Comparison of ENCODE assay signal across 8 cellular contexts in genomic region chr14:69476824-69477223, GRCh38. TPM values are rescaled to one million over a fixed set of nuclear protein-coding genes. Genes with fewer than 3 reads are reported as not detected.
DNase-seq lines count a peak whose midpoint lies in the region; ATAC-seq, FAIRE-seq and TF ChIP-seq lines count a peak whose summit lies in the region.
"Not testable (repeated sequence)": the region's sequence is repeated elsewhere in the genome, so short reads cannot be mapped to it uniquely, and the experiment has no call there.

No MANE protein-coding gene starts in this region.

- H2BK20ac ChIP-seq in H9 (ENCODE audit: low read depth, low read length, poor library complexity, severe bottlenecking): not testable (repeated sequence)

- not testable (repeated sequence) for H4K20me1 ChIP-seq in H9 (ENCODE audit: control insufficient read depth, insufficient read depth, insufficient read length); K562 (replicated peaks; ENCODE audit: control insufficient read depth, insufficient read depth, low read length)

- H3K36me3 ChIP-seq in RWPE2 (ENCODE audit: low read depth); K562 (ENCODE audit: control insufficient read depth, insufficient read depth, low read length): not testable (repeated sequence)

- CTCF ChIA-PET in Calu3 (lab: Charles Lee): interaction anchor here (0.7 to 1.5 kb wide), 2 partner anchors 27 to 347 kb away, joined by 3 to 4 read pairs; no protein-coding TSS in a partner anchor
- CTCF ChIA-PET in K562 (lab: Yijun Ruan, JAX; ENCODE audit: low intra/inter-chr PET ratio): not testable (repeated sequence)

- H4K5ac ChIP-seq in H9 (ENCODE audit: insufficient read length, low read depth, low read length): not testable (repeated sequence)

- H4K8ac ChIP-seq in H9 (replicated peaks; ENCODE audit: insufficient read length, low read depth, low read length): not testable (repeated sequence)

- TF ChIP-seq CTCF in Calu3 (IDR thresholded peaks at IDR 0.05; ENCODE audit: unreplicated experiment) (peak; percentile 21), H9 (conservative IDR thresholded peaks at IDR 0.05) (peak; percentile 41; the same call in 2 of the 3 replicates), RWPE2 (IDR thresholded peaks at IDR 0.05; ENCODE audit: poor library complexity, severe bottlenecking) (peak; percentile 42), fibroblast of the aortic adventitia (IDR thresholded peaks at IDR 0.05; ENCODE audit: insufficient read depth, low read length) (peak; percentile 4), nephron progenitor cell (IDR thresholded peaks at IDR 0.05) (peak; percentile 16), type B pancreatic cell (conservative IDR thresholded peaks at IDR 0.05) (peak; percentile 38)
- TF ChIP-seq CTCF in K562 (IDR thresholded peaks at IDR 0.05 in 2 of 3, conservative IDR thresholded peaks at IDR 0.05 in 1 of 3; ENCODE audit: insufficient read depth in 2 of 3, low read depth in 1 of 3, low read length in 3 of 3): not testable (repeated sequence)

- FAIRE-seq in K562 (lab: Jason Lieb, UNC): not testable (repeated sequence)

- not testable (repeated sequence) for ATAC-seq in RWPE2 (ENCODE audit: low read depth)
- ATAC-seq in K562: peak; percentile 43

- H3K27ac Mint-ChIP-seq in Calu3 (ENCODE audit: unreplicated experiment); H9; nephron progenitor cell; type B pancreatic cell: not testable (repeated sequence)

- H3K9ac ChIP-seq in H9 (ENCODE audit: extremely low read depth, insufficient read length, low read length); K562 (ENCODE audit: insufficient read depth in 1 of 2, low read depth in 2 of 2, low read length in 2 of 2): not testable (repeated sequence)

- not testable (repeated sequence) for H3K9me3 ChIP-seq in H9 (ENCODE audit: control insufficient read depth, low read depth, low read length); RWPE2 (ENCODE audit: severe bottlenecking); K562 (replicated peaks; ENCODE audit: control insufficient read depth, insufficient read depth, low read depth, low read length)

- TF ChIP-seq EP300 in K562 (IDR thresholded peaks at IDR 0.05; ENCODE audit: low read length): not testable (repeated sequence)

- H3K4me3 ChIP-seq in RWPE2 (ENCODE audit: severe bottlenecking); K562; fibroblast of the aortic adventitia (ENCODE audit: low read depth, low read length): not testable (repeated sequence)

- not testable (repeated sequence) for DNase-seq in Calu3; H9; fibroblast of the aortic adventitia (ENCODE audit: low read depth); nephron progenitor cell; type B pancreatic cell (ENCODE audit: extremely low spot score, unreplicated experiment)
- DNase-seq in NCI-H2171 treated with DMSO at 0.1 percent for 48 hours (lab: John Stamatoyannopoulos, UW) (peak; percentile 27), RWPE2 (ENCODE audit: low spot score) (peak; percentile 14), K562 (ENCODE audit: extremely low read depth in 1 of 4, low spot score in 3 of 4) (peak in 1 of 4 experiments; percentile 13)

- H3K4me3 Mint-ChIP-seq in Calu3 (ENCODE audit: low read depth, unreplicated experiment); H9; nephron progenitor cell; type B pancreatic cell: not testable (repeated sequence)

- H2AK5ac ChIP-seq in H9 (ENCODE audit: insufficient read length, low read length): not testable (repeated sequence)

- H2BK12ac ChIP-seq in H9 (ENCODE audit: insufficient read length, low read depth, low read length): not testable (repeated sequence)

- not testable (repeated sequence) for H3K79me1 ChIP-seq in H9 (ENCODE audit: insufficient read depth, low read depth, low read length, poor library complexity, severe bottlenecking)

- not testable (repeated sequence) for H3K27ac ChIP-seq in H9 (ENCODE audit: insufficient read length, low read depth, low read length); RWPE2 (ENCODE audit: poor library complexity, severe bottlenecking); K562 (ENCODE audit: extremely low read depth, low read depth, low read length)

- not testable (repeated sequence) for H2AFZ ChIP-seq in H9 (ENCODE audit: low read length); K562 (ENCODE audit: low read depth, low read length)

- TF ChIP-seq POLR2A in K562 (conservative IDR thresholded peaks at IDR 0.05): not testable (repeated sequence)

- intact Hi-C loops in Calu3 (cut with micrococcal nuclease; ENCODE audit: unreplicated experiment): loop anchor here (5.0 to 10.0 kb wide), 2 partner anchors 98 to 235 kb away; partner anchors contain the start of gene CCDC177
- intact Hi-C loops in K562 (cut with micrococcal nuclease): not testable (repeated sequence)

- H3K14ac ChIP-seq in H9 (ENCODE audit: insufficient read depth, low read length): not testable (repeated sequence)

- not testable (repeated sequence) for H3K9me1 ChIP-seq in K562 (ENCODE audit: control insufficient read depth, insufficient read depth, low read length)

- not testable (repeated sequence) for H4K91ac ChIP-seq in H9 (ENCODE audit: insufficient read length, low read depth, low read length)

- POLR2A ChIA-PET in K562 (lab: Yijun Ruan, JAX): interaction anchor here (0.6 kb wide), 1 partner anchor 33 kb away, joined by 4 read pairs; no protein-coding TSS in a partner anchor

- peaks cover 32% of the 10 kb centered on the region for H3K27me3 Mint-ChIP-seq in Calu3 (ENCODE audit: unreplicated experiment)
- H3K27me3 Mint-ChIP-seq in H9 (ENCODE audit: low read depth): peaks cover 33% of the 10 kb centered on the region
- H3K27me3 Mint-ChIP-seq in nephron progenitor cell (ENCODE audit: low read depth, poor library complexity): peaks cover 68% of the 10 kb centered on the region
- peaks cover 26% of the 10 kb centered on the region for H3K27me3 Mint-ChIP-seq in type B pancreatic cell

- H3K4me1 ChIP-seq in H9 (ENCODE audit: insufficient read depth, low read length); RWPE2 (ENCODE audit: insufficient read depth, poor library complexity, severe bottlenecking); K562 (replicated peaks in 1 of 2; ENCODE audit: control insufficient read depth in 2 of 2, insufficient read depth in 2 of 2, low read length in 2 of 2): not testable (repeated sequence)

- not testable (repeated sequence) for H3K4me1 Mint-ChIP-seq in Calu3 (ENCODE audit: low read depth, unreplicated experiment); H9; nephron progenitor cell; type B pancreatic cell (ENCODE audit: unreplicated experiment)

- H3K9me3 Mint-ChIP-seq in Calu3 (ENCODE audit: low read depth, unreplicated experiment); H9; nephron progenitor cell; type B pancreatic cell: not testable (repeated sequence)

- not testable (repeated sequence) for H2BK15ac ChIP-seq in H9 (ENCODE audit: low read depth, low read length)

- H3K4ac ChIP-seq in H9 (ENCODE audit: low read depth, low read length): not testable (repeated sequence)

- H3K4me2 ChIP-seq in H9 (ENCODE audit: insufficient read depth, insufficient read length, low read length); K562 (ENCODE audit: insufficient read depth, low read length): not testable (repeated sequence)

- in situ Hi-C loops in K562 (cut with MboI): not testable (repeated sequence)

- not testable (repeated sequence) for H3K56ac ChIP-seq in H9 (ENCODE audit: insufficient read length, low read depth, low read length)

- not testable (repeated sequence) for H3K23ac ChIP-seq in H9 (ENCODE audit: insufficient read length, low read depth, low read length)

- not testable (repeated sequence) for BruUV-seq in Calu3 (replicated peaks; lab: Mats Ljungman, UMichigan); K562 (replicated peaks; lab: Mats Ljungman, UMichigan)

- TF ChIP-seq RAD21 in K562 (CRISPR knock-in tag; conservative IDR thresholded peaks at IDR 0.05 in 1 of 2, IDR thresholded peaks at IDR 0.05 in 1 of 2): not testable (repeated sequence)

- not testable (repeated sequence) for H3K79me2 ChIP-seq in H9 (ENCODE audit: insufficient read depth, low read length); K562 (ENCODE audit: control insufficient read depth, insufficient read depth, low read length)

- not testable (repeated sequence) for H2BK120ac ChIP-seq in H9 (ENCODE audit: low read depth, low read length, poor library complexity, severe bottlenecking)

- not testable (repeated sequence) for H3K27me3 ChIP-seq in H9 (ENCODE audit: insufficient read depth, low read length); RWPE2 (ENCODE audit: insufficient read depth, poor library complexity, severe bottlenecking)
- peaks cover 7 to 10% of the 10 kb centered on the region in 2 experiments; a peak in 2 of 5 replicates for H3K27me3 ChIP-seq in K562 (ENCODE audit: control insufficient read depth in 2 of 2, insufficient read depth in 2 of 2, low read length in 2 of 2)

- not testable (repeated sequence) for H2BK5ac ChIP-seq in H9 (ENCODE audit: insufficient read length, low read length)

- H3K18ac ChIP-seq in H9 (ENCODE audit: insufficient read length, low read depth, low read length): not testable (repeated sequence)

- not testable (repeated sequence) for H3K36me3 Mint-ChIP-seq in Calu3 (ENCODE audit: insufficient read depth, unreplicated experiment); H9 (ENCODE audit: insufficient read depth in 1 of 3, low read depth in 3 of 3); nephron progenitor cell (ENCODE audit: low read depth); type B pancreatic cell

- not testable (repeated sequence) for H3T11ph ChIP-seq in H9 (ENCODE audit: low read length)

- WGBS in H9 (ENCODE audit: extremely low coverage, insufficient read length, low lambda C conversion rate): no CpG with 5 or more reads among the region's 4 CpGs
- 30% methylated on average over 2 of the region's 4 CpGs for WGBS in K562 (ENCODE audit: insufficient coverage, low coverage, missing lambda C conversion rate)

- not testable (repeated sequence) for H3K23me2 ChIP-seq in H9 (ENCODE audit: insufficient read length, low read depth, low read length, poor library complexity, severe bottlenecking)

RNA-seq across cellular contexts. Expression of gene PLEKHD1, which starts 7.7 kb away (rescaled TPM):
- total RNA-seq in Calu3 (2022): 0.56 and 0.73 TPM in 2 replicates
- total RNA-seq in H9 (2021): 0.29 and 0.37 TPM in 2 replicates
- total RNA-seq in K562 (2011; cell fraction: chromatin; rRNA removed; ENCODE audit: low replicate concordance): 0.07 TPM in 1 of 2 replicates, not detected in the other
- total RNA-seq in K562 (2011; cell fraction: nucleolus; rRNA removed): not detected in 2 replicates
- 0.07 TPM in 1 of 2 replicates, not detected in the other for total RNA-seq in K562 (2011; cell fraction: nucleoplasm; rRNA removed)
- not detected in 2 replicates for total RNA-seq in K562 (2014; rRNA removed)
- not detected in 2 replicates for total RNA-seq in K562 (2014; rRNA removed; fragmentation: Illumina TruSeq; extraction: Trizol)
- not detected in 2 replicates for total RNA-seq in K562 (2015; rRNA removed; fragmentation: Illumina TruSeq; extraction: Trizol)
- total RNA-seq in K562 (2021): not detected in 2 replicates
- polyA plus RNA-seq in K562 (2011; rRNA removed): not detected in 2 replicates
- polyA plus RNA-seq in K562 (2011; cell fraction: cytosol; rRNA removed): 0.01 TPM in 1 of 2 replicates, not detected in the other
- polyA plus RNA-seq in K562 (2011; cell fraction: nucleus; rRNA removed): 0.03 and 0.04 TPM in 2 replicates
- polyA plus RNA-seq in K562 (2012): 0.01 TPM in 1 of 2 replicates, not detected in the other
- polyA plus RNA-seq in K562 (2014; fragmentation: Illumina TruSeq; extraction: Trizol): not detected in 2 replicates
- polyA plus RNA-seq in K562 (2014; fragmentation: Nextera tagmentation; extraction: Ambion mirVana): not detected
- not detected in 2 replicates for polyA plus RNA-seq in K562 (2014; rRNA removed)
- polyA minus RNA-seq in K562 (2011; rRNA and poly(A)+ RNA removed): not detected in 2 replicates
- not detected in 2 replicates for polyA minus RNA-seq in K562 (2011; cell fraction: cytosol; rRNA and poly(A)+ RNA removed)
- not detected in 2 replicates for polyA minus RNA-seq in K562 (2011; cell fraction: nucleus; rRNA and poly(A)+ RNA removed)
- 0.09 TPM in 1 of 2 replicates, not detected in the other for total RNA-seq in fibroblast of the aortic adventitia (ENCODE audit: low replicate concordance)
- 0.12 and 0.48 TPM in 2 replicates for total RNA-seq in type B pancreatic cell (ENCODE audit: low replicate concordance)
